26 cellular contexts compared by ENCODE assay signal in the genomic region with DNA sequence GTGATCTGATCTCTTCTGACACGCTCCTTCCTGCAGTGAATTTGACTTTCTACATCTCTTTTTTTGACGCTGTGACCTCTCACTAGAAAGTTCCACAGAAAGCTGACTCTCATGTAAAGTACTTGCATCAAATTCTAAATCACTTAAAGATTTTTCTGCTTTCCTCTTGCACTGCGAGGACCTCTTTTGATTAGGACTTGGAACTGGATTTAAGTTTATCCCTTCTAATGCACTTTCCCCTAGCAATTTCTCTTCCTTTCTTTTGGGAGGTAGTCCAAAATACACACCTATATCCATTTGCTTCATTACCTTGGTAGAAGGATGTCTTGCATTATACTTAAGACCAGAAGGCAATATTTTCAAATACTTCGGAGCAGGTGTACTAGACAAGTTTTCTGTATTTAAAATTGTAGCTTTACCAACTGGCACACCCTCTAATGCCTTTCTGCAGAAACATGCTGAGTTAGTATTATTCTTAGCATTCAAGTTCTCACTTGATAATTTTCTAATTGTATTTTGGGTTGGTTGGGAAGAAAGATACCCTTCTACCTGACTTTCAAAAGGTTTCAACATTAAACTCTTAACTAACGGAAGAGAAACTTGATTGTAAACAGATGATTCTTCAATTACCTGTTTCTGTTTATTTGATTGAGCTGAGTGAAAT. TPM values are rescaled to one million over a fixed set of nuclear protein-coding genes. Genes with fewer than 3 reads are reported as not detected.
DNase-seq lines count a peak whose midpoint lies in the region; ATAC-seq, FAIRE-seq and TF ChIP-seq lines count a peak whose summit lies in the region.
"Had no signal": no experiment of that assay in that cellular context is flagged by ENCODE, and none has a peak within 500 bp of the region (broad histone marks: within the 10 kb centered on the region; RNA-seq: fewer than 3 reads in every experiment).

No MANE protein-coding gene starts in this region.

- H3K4me3 ChIP-seq in A549 = no peak overlapping the region
- no peak overlapping the region for H3K4me3 ChIP-seq in DND-41 (ENCODE audit: low read depth in 1 of 2, low read length in 2 of 2)
- H3K4me3 ChIP-seq in OCI-LY7 (ENCODE audit: low read depth, low read length, poor library complexity, severe bottlenecking) = no peak overlapping the region
- no peak overlapping the region for H3K4me3 ChIP-seq in K562
- no peak overlapping the region for H3K4me3 ChIP-seq in CD8-positive, alpha-beta memory T cell (ENCODE audit: low read length)
- H3K4me3 ChIP-seq: Peyer's patch had no signal

- in situ Hi-C loops in K562 (cut with MboI) = no loop called here

- no peak overlapping the region for H2AFZ ChIP-seq in DND-41 (ENCODE audit: low read depth, low read length)
- no peak overlapping the region for H2AFZ ChIP-seq in OCI-LY7 (ENCODE audit: low read length)
- H2AFZ ChIP-seq in K562 (ENCODE audit: low read depth, low read length) = no peak overlapping the region

- 97% methylated on average over 5 of the region's 5 CpGs for WGBS in A549 (ENCODE audit: missing lambda C conversion rate)
- WGBS in K562 (ENCODE audit: insufficient coverage, low coverage, missing lambda C conversion rate) = 65% methylated on average over 5 of the region's 5 CpGs

- CTCF ChIA-PET in A549 (lab: Yijun Ruan, JAX) = interaction anchor here (1.2 kb wide), 1 partner anchor 170 kb away, joined by 3 read pairs; the partner anchor contains the start of gene CASP7
- CTCF ChIA-PET in OCI-LY7 (lab: Charles Lee; ENCODE audit: unreplicated experiment) = no interaction called here
- CTCF ChIA-PET in K562 (lab: Yijun Ruan, JAX; ENCODE audit: low intra/inter-chr PET ratio) = interaction anchor here (0.9 kb wide), 1 partner anchor 144 kb away, joined by 3 read pairs; no protein-coding TSS in a partner anchor
- CTCF ChIA-PET in CD8-positive, alpha-beta memory T cell (lab: Charles Lee) = no interaction called here

- peak overlapping the region in 2 of 8 donors; percentile 15 to 29 for H3K27ac Mint-ChIP-seq in CD8-positive, alpha-beta memory T cell
- H3K27ac Mint-ChIP-seq: B cell had no signal

- H3K79me2 ChIP-seq in DND-41 (ENCODE audit: insufficient read depth, low read length) = 0 out of 2 replicates have a peak, but pooled peaks cover 3% of the 10 kb centered on the region
- peaks cover 49% of the 10 kb centered on the region; the same call in 1 of the 2 replicates for H3K79me2 ChIP-seq in OCI-LY7 (ENCODE audit: insufficient read depth, low read depth, low read length)
- H3K79me2 ChIP-seq in K562 (ENCODE audit: control insufficient read depth, insufficient read depth, low read length) = peaks cover 54% of the 10 kb centered on the region

- H3K4me3 Mint-ChIP-seq in CD8-positive, alpha-beta memory T cell = no peak overlapping the region
- H3K4me3 Mint-ChIP-seq: B cell had no signal

- DNase-seq in A549 (ENCODE audit: low read depth in 1 of 2, low spot score in 1 of 2) = no peak
- DNase-seq in DND-41 = no peak
- no peak for DNase-seq in OCI-LY7 (ENCODE audit: low spot score)
- no peak for DNase-seq in K562 (ENCODE audit: extremely low read depth in 1 of 4, low spot score in 3 of 4)
- DNase-seq in hypothalamus (lab: John Stamatoyannopoulos, UW) = no peak
- DNase-seq in CD8-positive, alpha-beta memory T cell = no peak
- DNase-seq: CD8-positive, alpha-beta T cell; DMS 273 treated with DMSO at 0.1 percent for 48 hours; DMS79; GF-D8; KG1; NCI-H1092; NCI-H1417 treated with DMSO at 0.1 percent for 48 hours; NCI-H1694 treated with DMSO at 0.1 percent for 48 hours; NCI-H2081; NCI-H2227 treated with DMSO at 0.1 percent for 48 hours; NCI-H69; OCI-M1; Peyer's patch; SHP77 treated with DMSO at 0.1 percent for 48 hours; SW 1271 had no signal

- H3K27me3 Mint-ChIP-seq in CD8-positive, alpha-beta memory T cell = no peaks in the 10 kb centered on the region
- H3K27me3 Mint-ChIP-seq: B cell had no signal

- ATAC-seq in A549 = no peak
- no peak for ATAC-seq in DND-41 (ENCODE audit: insufficient read depth, low read depth)
- no peak for ATAC-seq in K562
- ATAC-seq in GM18520 (IDR thresholded peaks at IDR 0.05; ENCODE audit: unreplicated experiment) = no peak
- ATAC-seq: CD8-positive, alpha-beta T cell had no signal

- TF ChIP-seq EP300 in A549 (IDR thresholded peaks at IDR 0.05) (no peak), K562 (IDR thresholded peaks at IDR 0.05; ENCODE audit: low read length) (no peak)

- no TSS peak for BruUV-seq in OCI-LY7 (replicated peaks; lab: Mats Ljungman, UMichigan)
- no TSS peak for BruUV-seq in K562 (replicated peaks; lab: Mats Ljungman, UMichigan)

- TF ChIP-seq RAD21 in A549 (conservative IDR thresholded peaks at IDR 0.05 in 1 of 2, IDR thresholded peaks at IDR 0.05 in 1 of 2) = 0 out of 5 replicates have a peak, but pooled peaks of 1 of the 2 experiments have one; percentile 8
- TF ChIP-seq RAD21 in K562 (CRISPR knock-in tag; conservative IDR thresholded peaks at IDR 0.05 in 1 of 2, IDR thresholded peaks at IDR 0.05 in 1 of 2) = no peak

- no peak overlapping the region for H3K4me2 ChIP-seq in A549
- H3K4me2 ChIP-seq in DND-41 (ENCODE audit: insufficient read depth, low read length) = peak overlapping the region; percentile 14; the same call in 1 of the 2 replicates
- peak overlapping the region; percentile 98 for H3K4me2 ChIP-seq in OCI-LY7 (ENCODE audit: low read length)
- H3K4me2 ChIP-seq in K562 (ENCODE audit: insufficient read depth, low read length) = no peak overlapping the region

- TF ChIP-seq CTCF in A549 (IDR thresholded peaks at IDR 0.05) = no peak
- no peak for TF ChIP-seq CTCF in DND-41 (IDR thresholded peaks at IDR 0.05; ENCODE audit: borderline replicate concordance, extremely low read depth, low read length, poor library complexity, severe bottlenecking)
- no peak for TF ChIP-seq CTCF in OCI-LY7 (conservative IDR thresholded peaks at IDR 0.05; ENCODE audit: low read length)
- no peak for TF ChIP-seq CTCF in K562 (IDR thresholded peaks at IDR 0.05 in 2 of 3, conservative IDR thresholded peaks at IDR 0.05 in 1 of 3; ENCODE audit: insufficient read depth in 2 of 3, low read depth in 1 of 3, low read length in 3 of 3)

- TF ChIP-seq POLR2A in A549 (IDR thresholded peaks at IDR 0.05; ENCODE audit: low read length) (no peak), K562 (conservative IDR thresholded peaks at IDR 0.05) (no peak)

- no peaks in the 10 kb centered on the region for H3K9me2 ChIP-seq in OCI-LY7 (ENCODE audit: insufficient read depth, low read length)

- H3K9me3 Mint-ChIP-seq in CD8-positive, alpha-beta memory T cell = no peaks in the 10 kb centered on the region
- H3K9me3 Mint-ChIP-seq: CD8-positive, alpha-beta T cell had no signal

- FAIRE-seq in A549 (lab: Jason Lieb, UNC) = peak; percentile 70
- peak; percentile 15 for FAIRE-seq in K562 (lab: Jason Lieb, UNC)
- FAIRE-seq: H54, HTR-8/SVneo had no signal

- no peaks in the 10 kb centered on the region for H3K9me3 ChIP-seq in A549
- H3K9me3 ChIP-seq in DND-41 (ENCODE audit: insufficient read depth, low read length, severe bottlenecking) = no peaks in the 10 kb centered on the region
- H3K9me3 ChIP-seq in OCI-LY7 (ENCODE audit: low read length) = no peaks in the 10 kb centered on the region
- H3K9me3 ChIP-seq in K562 (replicated peaks; ENCODE audit: control insufficient read depth, insufficient read depth, low read depth, low read length) = no peaks in the 10 kb centered on the region
- no peaks in the 10 kb centered on the region for H3K9me3 ChIP-seq in CD8-positive, alpha-beta memory T cell (ENCODE audit: low read length)
- H3K9me3 ChIP-seq: Peyer's patch had no signal

- H4K20me1 ChIP-seq in DND-41 (ENCODE audit: insufficient read depth, low read length) (no peaks in the 10 kb centered on the region), OCI-LY7 (ENCODE audit: insufficient read depth, low read length) (no peaks in the 10 kb centered on the region), K562 (replicated peaks; ENCODE audit: control insufficient read depth, insufficient read depth, low read length) (no peaks in the 10 kb centered on the region)

- H3K4me1 ChIP-seq in A549 (peaks cover 26% of the 10 kb centered on the region), DND-41 (ENCODE audit: insufficient read depth, low read length) (peaks cover 60% of the 10 kb centered on the region), OCI-LY7 (ENCODE audit: insufficient read depth, low read length, poor library complexity, severe bottlenecking) (peaks cover 66% of the 10 kb centered on the region), K562 (replicated peaks in 1 of 2; ENCODE audit: control insufficient read depth in 2 of 2, insufficient read depth in 2 of 2, low read length in 2 of 2) (peaks cover 0 to 2% of the 10 kb centered on the region in 2 experiments; a peak in 2 of 5 replicates)
- H3K4me1 ChIP-seq in CD8-positive, alpha-beta memory T cell (ENCODE audit: insufficient read depth, low read length) = peaks cover 21% of the 10 kb centered on the region

- H3K27me3 ChIP-seq in DND-41 (ENCODE audit: insufficient read depth, low read length, poor library complexity) = no peaks in the 10 kb centered on the region
- no peaks in the 10 kb centered on the region for H3K27me3 ChIP-seq in K562 (ENCODE audit: control insufficient read depth in 2 of 2, insufficient read depth in 2 of 2, low read length in 2 of 2)
- no peaks in the 10 kb centered on the region for H3K27me3 ChIP-seq in CD8-positive, alpha-beta memory T cell (ENCODE audit: insufficient read depth, low read length, poor library complexity, severe bottlenecking)
- H3K27me3 ChIP-seq: Peyer's patch had no signal

- H3K9ac ChIP-seq in DND-41 (ENCODE audit: low read depth, low read length) (no peak overlapping the region), K562 (ENCODE audit: insufficient read depth in 1 of 2, low read depth in 2 of 2, low read length in 2 of 2) (no peak overlapping the region)

- H3K27ac ChIP-seq in A549 (no peak overlapping the region), DND-41 (ENCODE audit: low read length) (no peak overlapping the region), OCI-LY7 (ENCODE audit: low read depth, low read length, poor library complexity, severe bottlenecking) (no peak overlapping the region), K562 (ENCODE audit: extremely low read depth, low read depth, low read length) (no peak overlapping the region; the same call in 2 of the 3 replicates)
- no peak overlapping the region for H3K27ac ChIP-seq in CD8-positive, alpha-beta memory T cell (ENCODE audit: low read depth, low read length)
- H3K27ac ChIP-seq: C4-2B, Peyer's patch had no signal

- intact Hi-C loops in OCI-LY7 (cut with micrococcal nuclease; ENCODE audit: unreplicated experiment) (no loop called here), K562 (cut with micrococcal nuclease) (no loop called here)

- POLR2A ChIA-PET in A549 (lab: Yijun Ruan, JAX) (no interaction called here), OCI-LY7 (lab: Charles Lee) (interaction anchor here (0.6 to 1.7 kb wide), 9 partner anchors 8 to 966 kb away, joined by 3 to 12 read pairs (median 4); no protein-coding TSS in a partner anchor), K562 (lab: Yijun Ruan, JAX) (no interaction called here)
- POLR2A ChIA-PET in CD8-positive, alpha-beta memory T cell (lab: Charles Lee) = no interaction called here

- peaks cover 4 to 28% (median 5%) of the 10 kb centered on the region in 3 donors for H3K36me3 Mint-ChIP-seq in CD8-positive, alpha-beta memory T cell

- H3K36me3 ChIP-seq in DND-41 (ENCODE audit: insufficient read depth, low read length) (peaks cover 18% of the 10 kb centered on the region), OCI-LY7 (ENCODE audit: insufficient read depth, low read length) (peaks cover 39% of the 10 kb centered on the region), K562 (ENCODE audit: control insufficient read depth, insufficient read depth, low read length) (peaks cover 41% of the 10 kb centered on the region)
- no peaks in the 10 kb centered on the region for H3K36me3 ChIP-seq in CD8-positive, alpha-beta memory T cell (ENCODE audit: insufficient read depth, low read length)

- H3K9me1 ChIP-seq in K562 (ENCODE audit: control insufficient read depth, insufficient read depth, low read length) = no peaks in the 10 kb centered on the region

- H3K4me1 Mint-ChIP-seq in CD8-positive, alpha-beta memory T cell = peaks cover 31 to 56% (median 45%) of the 10 kb centered on the region in 3 donors

RNA-seq across cellular contexts. Expression of gene DCLRE1A, which starts 4.6 kb away (rescaled TPM):
- polyA plus RNA-seq in A549 (2011; rRNA removed) (22.8 and 26.8 TPM in 2 replicates), A549 (2017; fragmentation: RNase III; extraction: RNeasy Plus Mini Kit Qiagen cat#74134 plus additional on column Dnase treatment) (11.5 to 12.8 TPM (median 11.8 TPM) in 3 replicates), K562 (2011; rRNA removed) (21.5 and 25.5 TPM in 2 replicates), K562 (2014; fragmentation: Illumina TruSeq; extraction: Trizol) (16.4 and 20.1 TPM in 2 replicates), K562 (2014; fragmentation: Nextera tagmentation; extraction: Ambion mirVana) (10 to 100 TPM in 1 of 2 experiments, 1 to 10 TPM in 1; 8.5 to 15.5 TPM), K562 (2014; rRNA removed) (12.7 and 13.3 TPM in 2 replicates)
- 5.3 and 6.3 TPM in 2 replicates for polyA plus RNA-seq in A549 (2012; cell fraction: cytosol; rRNA removed)
- 3.0 and 4.3 TPM in 2 replicates for polyA plus RNA-seq in A549 (2012; cell fraction: nucleus; rRNA removed)
- polyA minus RNA-seq in A549 (2011; rRNA and poly(A)+ RNA removed) = 11.2 and 11.7 TPM in 2 replicates
- 11.5 and 12.3 TPM in 2 replicates for total RNA-seq in OCI-LY7 (2014; rRNA removed; shearing (Covaris generic))
- total RNA-seq in OCI-LY7 (2022) (18.1 and 18.4 TPM in 2 replicates), K562 (2014; rRNA removed) (10.9 and 11.9 TPM in 2 replicates), K562 (2014; rRNA removed; fragmentation: Illumina TruSeq; extraction: Trizol) (24.1 and 26.7 TPM in 2 replicates), K562 (2015; rRNA removed; fragmentation: Illumina TruSeq; extraction: Trizol) (17.9 and 20.2 TPM in 2 replicates), K562 (2021) (13.0 and 13.8 TPM in 2 replicates)
- 6.6 and 26.8 TPM in 2 replicates for total RNA-seq in K562 (2011; cell fraction: chromatin; rRNA removed; ENCODE audit: low replicate concordance)
- total RNA-seq in K562 (2011; cell fraction: nucleolus; rRNA removed) = 4.3 and 5.4 TPM in 2 replicates
- total RNA-seq in K562 (2011; cell fraction: nucleoplasm; rRNA removed) = 10.2 and 10.4 TPM in 2 replicates
- 7.1 and 14.3 TPM in 2 replicates for polyA plus RNA-seq in K562 (2011; cell fraction: cytosol; rRNA removed)
- polyA plus RNA-seq in K562 (2011; cell fraction: nucleus; rRNA removed) = 8.9 and 14.9 TPM in 2 replicates
- 9.8 and 12.4 TPM in 2 replicates for polyA plus RNA-seq in K562 (2012)
- polyA minus RNA-seq in K562 (2011; rRNA and poly(A)+ RNA removed) = 33.0 and 37.2 TPM in 2 replicates
- polyA minus RNA-seq in K562 (2011; cell fraction: cytosol; rRNA and poly(A)+ RNA removed) = 7.6 and 12.2 TPM in 2 replicates
- 6.7 and 15.4 TPM in 2 replicates for polyA minus RNA-seq in K562 (2011; cell fraction: nucleus; rRNA and poly(A)+ RNA removed)
- total RNA-seq in CD8-positive, alpha-beta memory T cell = 10 to 100 TPM; 16.9 to 20.2 TPM
- 6.3 TPM for polyA plus RNA-seq in CD8-positive, alpha-beta memory T cell

RNA-seq across cellular contexts. Expression of gene NHLRC2, which starts 5.2 kb away (rescaled TPM):
- 16.1 and 17.3 TPM in 2 replicates for polyA plus RNA-seq in A549 (2011; rRNA removed)
- 3.1 and 3.9 TPM in 2 replicates for polyA plus RNA-seq in A549 (2012; cell fraction: cytosol; rRNA removed)
- 3.7 and 4.7 TPM in 2 replicates for polyA plus RNA-seq in A549 (2012; cell fraction: nucleus; rRNA removed)
- polyA plus RNA-seq in A549 (2017; fragmentation: RNase III; extraction: RNeasy Plus Mini Kit Qiagen cat#74134 plus additional on column Dnase treatment) = 4.9 to 5.8 TPM (median 5.1 TPM) in 3 replicates
- polyA minus RNA-seq in A549 (2011; rRNA and poly(A)+ RNA removed) = 19.0 and 24.1 TPM in 2 replicates
- 28.6 and 64.1 TPM in 2 replicates for total RNA-seq in OCI-LY7 (2014; rRNA removed; shearing (Covaris generic))
- total RNA-seq in OCI-LY7 (2022) = 44.5 and 49.0 TPM in 2 replicates
- total RNA-seq in K562 (2011; cell fraction: chromatin; rRNA removed; ENCODE audit: low replicate concordance) = 29.9 and 45.9 TPM in 2 replicates
- total RNA-seq in K562 (2011; cell fraction: nucleolus; rRNA removed) = 8.7 and 14.3 TPM in 2 replicates
- total RNA-seq in K562 (2011; cell fraction: nucleoplasm; rRNA removed) = 16.4 and 24.4 TPM in 2 replicates
- total RNA-seq in K562 (2014; rRNA removed) = 10.3 and 11.2 TPM in 2 replicates
- total RNA-seq in K562 (2014; rRNA removed; fragmentation: Illumina TruSeq; extraction: Trizol) = 10.8 and 11.4 TPM in 2 replicates
- 9.8 and 10.6 TPM in 2 replicates for total RNA-seq in K562 (2015; rRNA removed; fragmentation: Illumina TruSeq; extraction: Trizol)
- 22.4 and 23.1 TPM in 2 replicates for total RNA-seq in K562 (2021)
- polyA plus RNA-seq in K562 (2011; rRNA removed) = 9.7 and 10.3 TPM in 2 replicates
- polyA plus RNA-seq in K562 (2011; cell fraction: cytosol; rRNA removed) = 3.1 and 6.0 TPM in 2 replicates
- 9.0 and 9.7 TPM in 2 replicates for polyA plus RNA-seq in K562 (2011; cell fraction: nucleus; rRNA removed)
- polyA plus RNA-seq in K562 (2012) = 2.7 and 3.3 TPM in 2 replicates
- polyA plus RNA-seq in K562 (2014; fragmentation: Illumina TruSeq; extraction: Trizol) = 6.0 and 6.4 TPM in 2 replicates
- polyA plus RNA-seq in K562 (2014; fragmentation: Nextera tagmentation; extraction: Ambion mirVana) = 1 to 10 TPM; 1.5 to 2.2 TPM
- polyA plus RNA-seq in K562 (2014; rRNA removed) = 4.9 and 5.3 TPM in 2 replicates
- polyA minus RNA-seq in K562 (2011; rRNA and poly(A)+ RNA removed) = 30.5 and 42.3 TPM in 2 replicates
- 9.0 and 11.2 TPM in 2 replicates for polyA minus RNA-seq in K562 (2011; cell fraction: cytosol; rRNA and poly(A)+ RNA removed)
- polyA minus RNA-seq in K562 (2011; cell fraction: nucleus; rRNA and poly(A)+ RNA removed) = 21.8 and 37.5 TPM in 2 replicates
- 10 to 100 TPM; 30.8 to 33.1 TPM for total RNA-seq in CD8-positive, alpha-beta memory T cell
- 7.3 TPM for polyA plus RNA-seq in CD8-positive, alpha-beta memory T cell

Comparison
In these comparisons a context has a peak if more than half of its experiments do, and no peak if none do; other contexts are left out.
1. H3K4me2 ChIP-seq: peak in DND-41 (single experiment) and OCI-LY7 (single experiment); none in A549 (single experiment) and K562 (single experiment).
2. CTCF ChIA-PET loops: an anchor here in A549 (1.2 kb wide) and K562 (0.9 kb wide); none called in OCI-LY7 and CD8-positive, alpha-beta memory T cell.
3. Of the 35 proteins assayed by ChIP-seq in both K562 and A549: peak only in K562: none; only in A549: MAFK; in both: none; in neither: 33; mixed calls (peak in some experiments, not most) for 1.